ENCODE assay signal across 1 cellular context in genomic region chr6:83192871-83193746, GRCh38.
TF ChIP-seq lines count a peak whose summit lies in the region.

TSS of gene PGM3 (minus strand) at chr6:83193265. CDS start at chr6:83191012, 2,253 bp downstream.
TSS of gene RWDD2A (plus strand) at chr6:83193357. CDS start at chr6:83194452, 1,095 bp downstream.

TF ChIP-seq in HepG2, 621 proteins besides CTCF, POLR2A, EP300 and RAD21 (continued from another document and continues in another):
- TF ChIP-seq HBP1 (CRISPR knock-in tag; IDR thresholded peaks at IDR 0.05; ENCODE audit: low read depth), result no peak
- peak; percentile 60 for TF ChIP-seq ZBTB7A (CRISPR knock-in tag; IDR thresholded peaks at IDR 0.05)
- no peak for TF ChIP-seq MTF1 (CRISPR knock-in tag; IDR thresholded peaks at IDR 0.05)
- 0 out of 2 replicates have a peak, but pooled peaks have one; percentile 4 for TF ChIP-seq ZNF597 (CRISPR knock-in tag; IDR thresholded peaks at IDR 0.05)
- TF ChIP-seq RFXANK (CRISPR knock-in tag; IDR thresholded peaks at IDR 0.05), result no peak
- TF ChIP-seq SIX4 (CRISPR knock-in tag; IDR thresholded peaks at IDR 0.05), result 0 out of 2 replicates have a peak, but pooled peaks have one; percentile 28
- peak; percentile 46; the same call in 1 of the 2 replicates for TF ChIP-seq IRF2 (CRISPR knock-in tag; IDR thresholded peaks at IDR 0.05)
- peak; percentile 74 for TF ChIP-seq ZFP91 (CRISPR knock-in tag; IDR thresholded peaks at IDR 0.05; ENCODE audit: borderline replicate concordance)
- no peak for TF ChIP-seq RBM22 (optimal IDR thresholded peaks at IDR 0.05; ENCODE audit: low read length)
- no peak for TF ChIP-seq ZNF510 (CRISPR knock-in tag; IDR thresholded peaks at IDR 0.05; ENCODE audit: low read depth)
- peak; percentile 7; the same call in 1 of the 2 replicates for TF ChIP-seq RARA (CRISPR knock-in tag; IDR thresholded peaks at IDR 0.05)
- no peak for TF ChIP-seq SRSF9 (IDR thresholded peaks at IDR 0.05; ENCODE audit: borderline replicate concordance, insufficient read depth, low read depth, low read length, poor library complexity, severe bottlenecking)
- peak; percentile 66; the same call in 1 of the 2 replicates for TF ChIP-seq GLI4 (CRISPR knock-in tag; IDR thresholded peaks at IDR 0.05; ENCODE audit: borderline replicate concordance)
- TF ChIP-seq ZNF841 (CRISPR knock-in tag; IDR thresholded peaks at IDR 0.05; ENCODE audit: borderline replicate concordance), result no peak
- peak; percentile 47 for TF ChIP-seq TFDP2 (CRISPR knock-in tag; IDR thresholded peaks at IDR 0.05)
- TF ChIP-seq MED1 (CRISPR knock-in tag; IDR thresholded peaks at IDR 0.05), result peak; percentile 81
- no peak for TF ChIP-seq JDP2 (CRISPR knock-in tag; IDR thresholded peaks at IDR 0.05; ENCODE audit: borderline replicate concordance)
- peak; percentile 70 for TF ChIP-seq GATA4 (IDR thresholded peaks at IDR 0.05; ENCODE audit: borderline replicate concordance, low read depth)
- no peak for TF ChIP-seq ZNF704 (CRISPR knock-in tag; IDR thresholded peaks at IDR 0.05; ENCODE audit: borderline replicate concordance)
- TF ChIP-seq ZFX (CRISPR knock-in tag; IDR thresholded peaks at IDR 0.05; ENCODE audit: low read depth), result peak; percentile 92
- no peak for TF ChIP-seq TBP (CRISPR knock-in tag; IDR thresholded peaks at IDR 0.05)
- TF ChIP-seq GPN1 (CRISPR knock-in tag; IDR thresholded peaks at IDR 0.05; ENCODE audit: borderline replicate concordance), result 0 out of 2 replicates have a peak, but pooled peaks have one; percentile 22
- TF ChIP-seq NPAS2 (CRISPR knock-in tag; IDR thresholded peaks at IDR 0.05; ENCODE audit: borderline replicate concordance), result no peak
- no peak for TF ChIP-seq SYNCRIP (IDR thresholded peaks at IDR 0.05; ENCODE audit: insufficient read depth, low read depth, low read length)
- TF ChIP-seq ZNF691 (CRISPR knock-in tag; IDR thresholded peaks at IDR 0.05; ENCODE audit: borderline replicate concordance, low read depth), result no peak; the same call in 1 of the 2 replicates
- TF ChIP-seq ATM (IDR thresholded peaks at IDR 0.05; ENCODE audit: borderline replicate concordance), result no peak
- TF ChIP-seq POGK (CRISPR knock-in tag; conservative IDR thresholded peaks at IDR 0.05), result no peak; the same call in none of the 2 replicates
- TF ChIP-seq HINFP (CRISPR knock-in tag; IDR thresholded peaks at IDR 0.05; ENCODE audit: low read depth), result peak; percentile 14; the same call in 1 of the 2 replicates
- no peak for TF ChIP-seq ZNF207 (IDR thresholded peaks at IDR 0.05; ENCODE audit: borderline replicate concordance)
- TF ChIP-seq SIN3A (IDR thresholded peaks at IDR 0.05; ENCODE audit: borderline replicate concordance, low read depth, low read length), result peak; percentile 83
- peak; percentile 38; the same call in 1 of the 2 replicates for TF ChIP-seq EEA1 (CRISPR knock-in tag; IDR thresholded peaks at IDR 0.05; ENCODE audit: borderline replicate concordance)
- TF ChIP-seq KAT7 (CRISPR knock-in tag; IDR thresholded peaks at IDR 0.05; ENCODE audit: borderline replicate concordance), result peak; percentile 53
- TF ChIP-seq ZNF3 (CRISPR knock-in tag; IDR thresholded peaks at IDR 0.05), result no peak
- no peak; the same call in 1 of the 2 replicates for TF ChIP-seq ZNF761 (CRISPR knock-in tag; conservative IDR thresholded peaks at IDR 0.05)
- 0 out of 2 replicates have a peak, but pooled peaks have one; percentile 22 for TF ChIP-seq FLYWCH1 (CRISPR knock-in tag; IDR thresholded peaks at IDR 0.05)
- TF ChIP-seq MYC (CRISPR knock-in tag; IDR thresholded peaks at IDR 0.05; ENCODE audit: borderline replicate concordance), result peak; percentile 72; the same call in 1 of the 2 replicates
- TF ChIP-seq PLRG1 (conservative IDR thresholded peaks at IDR 0.05), result no peak
- TF ChIP-seq ZNF550 (CRISPR knock-in tag; IDR thresholded peaks at IDR 0.05; ENCODE audit: borderline replicate concordance), result no peak
- TF ChIP-seq FOXO1 (CRISPR knock-in tag; IDR thresholded peaks at IDR 0.05), result peak; percentile 7; the same call in 1 of the 2 replicates
- TF ChIP-seq REPIN1 (CRISPR knock-in tag; IDR thresholded peaks at IDR 0.05; ENCODE audit: borderline replicate concordance, low read depth), result peak; percentile 74
- peak; percentile 50; the same call in 1 of the 2 replicates for TF ChIP-seq NFE2L1 (CRISPR knock-in tag; IDR thresholded peaks at IDR 0.05; ENCODE audit: borderline replicate concordance)
- no peak for TF ChIP-seq PHF5A (CRISPR knock-in tag; IDR thresholded peaks at IDR 0.05; ENCODE audit: low read depth, unreplicated experiment)
- TF ChIP-seq SSRP1 (CRISPR knock-in tag; IDR thresholded peaks at IDR 0.05), result no peak
- peak; percentile 74 for TF ChIP-seq KMT2B (CRISPR knock-in tag; IDR thresholded peaks at IDR 0.05)
- peak; percentile 81; the same call in 1 of the 2 replicates for TF ChIP-seq PCBP1 (IDR thresholded peaks at IDR 0.05; ENCODE audit: borderline replicate concordance, low read depth, low read length)
- no peak for TF ChIP-seq NR3C1 (CRISPR knock-in tag; IDR thresholded peaks at IDR 0.05)
- peak; percentile 73; the same call in 1 of the 2 replicates for TF ChIP-seq ETV5 (CRISPR knock-in tag; IDR thresholded peaks at IDR 0.05; ENCODE audit: borderline replicate concordance)
- TF ChIP-seq ZBTB8A (CRISPR knock-in tag; IDR thresholded peaks at IDR 0.05; ENCODE audit: borderline replicate concordance, low read depth), result no peak
- peak; percentile 21; the same call in 1 of the 2 replicates for TF ChIP-seq ZNF335 (CRISPR knock-in tag; IDR thresholded peaks at IDR 0.05)
- TF ChIP-seq DMAP1 (CRISPR knock-in tag; IDR thresholded peaks at IDR 0.05), result peak; percentile 93
- no peak for TF ChIP-seq ADNP (CRISPR knock-in tag; IDR thresholded peaks at IDR 0.05)
- TF ChIP-seq PCBP2 (optimal IDR thresholded peaks at IDR 0.05; ENCODE audit: low read depth, low read length, poor library complexity, severe bottlenecking), result no peak
- TF ChIP-seq SP2 (CRISPR knock-in tag; IDR thresholded peaks at IDR 0.05), result peak; percentile 78
- TF ChIP-seq SP1 (IDR thresholded peaks at IDR 0.05), result no peak
- TF ChIP-seq SP1 (CRISPR knock-in tag; IDR thresholded peaks at IDR 0.05), result peak; percentile 90
- peak; percentile 73 for TF ChIP-seq SALL2 (CRISPR knock-in tag; IDR thresholded peaks at IDR 0.05)
- no peak for TF ChIP-seq ZBTB49 (CRISPR knock-in tag; IDR thresholded peaks at IDR 0.05; ENCODE audit: borderline replicate concordance)
- peak; percentile 58; the same call in 1 of the 2 replicates for TF ChIP-seq ZNF343 (CRISPR knock-in tag; IDR thresholded peaks at IDR 0.05)
- peak; percentile 91; the same call in 1 of the 2 replicates for TF ChIP-seq ZNF430 (CRISPR knock-in tag; IDR thresholded peaks at IDR 0.05)
- peak; percentile 58; the same call in 1 of the 2 replicates for TF ChIP-seq NFKB2 (CRISPR knock-in tag; IDR thresholded peaks at IDR 0.05; ENCODE audit: borderline replicate concordance)
- no peak for TF ChIP-seq HOXD1 (CRISPR knock-in tag; IDR thresholded peaks at IDR 0.05)
- peak; percentile 51; the same call in 1 of the 2 replicates for TF ChIP-seq POLR2AphosphoS2 (IDR thresholded peaks at IDR 0.05; ENCODE audit: low read depth, low read length)
- TF ChIP-seq BRD4 (CRISPR knock-in tag; IDR thresholded peaks at IDR 0.05), result peak; percentile 88
